8 cellular contexts compared by ENCODE assay signal in genomic region chr2:113502213-113503093, GRCh38. TPM values are rescaled to one million over a fixed set of nuclear protein-coding genes. Genes with fewer than 3 reads are reported as not detected.
DNase-seq lines count a peak whose midpoint lies in the region; ATAC-seq, FAIRE-seq and TF ChIP-seq lines count a peak whose summit lies in the region.
"Not testable (repeated sequence)": the region's sequence is repeated elsewhere in the genome, so short reads cannot be mapped to it uniquely, and the experiment has no call there.

No MANE protein-coding gene starts in this region.

- not testable (repeated sequence) for H3K4me1 ChIP-seq in H9 (ENCODE audit: insufficient read depth, low read length); endodermal cell (ENCODE audit: control insufficient read depth, insufficient read depth, low read length); kidney (ENCODE audit: control insufficient read depth in 1 of 2, insufficient read depth in 1 of 2, low read depth in 1 of 2, low read length in 2 of 2); pancreas
- H3K4me1 ChIP-seq in upper lobe of right lung = peaks cover 17% of the 10 kb centered on the region

- intact Hi-C loops in kidney (cut with DNase I); pancreas (cut with DNase I); upper lobe of right lung (cut with DNase I): not testable (repeated sequence)

- DNase-seq in GM10266 (ENCODE audit: extremely low spot score) (peak; percentile 5), endodermal cell (peak; percentile 47), kidney (peak; percentile 42), pancreas (peak in 2 of 6 donors; percentile 43 to 51)
- DNase-seq in H9, upper lobe of right lung: not testable (repeated sequence)
- DNase-seq in activated T-cell treated with anti-CD3 and anti-CD28 coated beads, Interleukin-2, amount 50 U/mL, for 24 hours = peak; percentile 57

- H3K36me3 ChIP-seq in endodermal cell (ENCODE audit: control insufficient read depth, insufficient read depth, low read length); kidney (ENCODE audit: control insufficient read depth in 1 of 2, insufficient read depth in 2 of 2, low read length in 2 of 2); pancreas; upper lobe of right lung: not testable (repeated sequence)

- ATAC-seq in pancreas (peak; percentile 30 to 47 (median 36)), upper lobe of right lung (peak; percentile 53)

- H3K79me2 ChIP-seq in H9 (ENCODE audit: insufficient read depth, low read length) = not testable (repeated sequence)

- not testable (repeated sequence) for H4K20me1 ChIP-seq in H9 (ENCODE audit: control insufficient read depth, insufficient read depth, insufficient read length)

- not testable (repeated sequence) for H3K9me3 Mint-ChIP-seq in H9; IgD-negative memory B cell; activated T-cell treated with anti-CD3 and anti-CD28 coated beads, Interleukin-2, amount 50 U/mL, for 24 hours; endodermal cell

- H3K79me1 ChIP-seq in H9 (ENCODE audit: insufficient read depth, low read depth, low read length, poor library complexity, severe bottlenecking) = not testable (repeated sequence)

- peak overlapping the region; percentile 25 for H3K4me2 ChIP-seq in H9 (ENCODE audit: insufficient read depth, insufficient read length, low read length)

- not testable (repeated sequence) for H3K9me3 ChIP-seq in H9 (ENCODE audit: control insufficient read depth, low read depth, low read length); endodermal cell (ENCODE audit: control insufficient read depth, low read length); kidney (ENCODE audit: control insufficient read depth in 1 of 2, low read length in 2 of 2); pancreas; upper lobe of right lung

- not testable (repeated sequence) for H3K27ac Mint-ChIP-seq in H9, endodermal cell
- H3K27ac Mint-ChIP-seq in IgD-negative memory B cell = peak overlapping the region in 2 of 3 donors; percentile 78 to 88
- H3K27ac Mint-ChIP-seq in activated T-cell treated with anti-CD3 and anti-CD28 coated beads, Interleukin-2, amount 50 U/mL, for 24 hours = peak overlapping the region; percentile 63

- H2BK15ac ChIP-seq in H9 (ENCODE audit: low read depth, low read length) = not testable (repeated sequence)

- H2BK20ac ChIP-seq in H9 (ENCODE audit: low read depth, low read length, poor library complexity, severe bottlenecking) = not testable (repeated sequence)

- H3K27ac ChIP-seq in H9 (ENCODE audit: insufficient read length, low read depth, low read length); endodermal cell (ENCODE audit: low read depth, low read length); kidney (ENCODE audit: low read depth in 2 of 2, low read length in 2 of 2); pancreas; upper lobe of right lung: not testable (repeated sequence)

- H3K23me2 ChIP-seq in H9 (ENCODE audit: insufficient read length, low read depth, low read length, poor library complexity, severe bottlenecking) = not testable (repeated sequence)

- H2BK120ac ChIP-seq in H9 (ENCODE audit: low read depth, low read length, poor library complexity, severe bottlenecking) = not testable (repeated sequence)

- H3K4me1 Mint-ChIP-seq in H9, endodermal cell: not testable (repeated sequence)
- H3K4me1 Mint-ChIP-seq in IgD-negative memory B cell = peaks cover 0 to 11% (median 5%) of the 10 kb centered on the region in 3 donors
- H3K4me1 Mint-ChIP-seq in activated T-cell treated with anti-CD3 and anti-CD28 coated beads, Interleukin-2, amount 50 U/mL, for 24 hours (ENCODE audit: low read depth) = peaks cover 23% of the 10 kb centered on the region

- not testable (repeated sequence) for H3K4ac ChIP-seq in H9 (ENCODE audit: low read depth, low read length)

- not testable (repeated sequence) for H3K18ac ChIP-seq in H9 (ENCODE audit: insufficient read length, low read depth, low read length)

- H2AFZ ChIP-seq in H9 (ENCODE audit: low read length) = not testable (repeated sequence)

- not testable (repeated sequence) for H3T11ph ChIP-seq in H9 (ENCODE audit: low read length)

- H4K5ac ChIP-seq in H9 (ENCODE audit: insufficient read length, low read depth, low read length) = not testable (repeated sequence)

- not testable (repeated sequence) for H3K4me3 ChIP-seq in endodermal cell (ENCODE audit: low read length)
- peak overlapping the region in 1 of 2 donors; percentile 42 for H3K4me3 ChIP-seq in kidney (ENCODE audit: low read length in 2 of 2)
- H3K4me3 ChIP-seq in pancreas = peak overlapping the region in 2 of 4 donors; percentile 36 to 46
- H3K4me3 ChIP-seq in upper lobe of right lung = peak overlapping the region; percentile 53

- H3K14ac ChIP-seq in H9 (ENCODE audit: insufficient read depth, low read length) = not testable (repeated sequence)

- peak overlapping the region; percentile 48 to 70; a peak in 4 of 5 replicates for H3K4me3 Mint-ChIP-seq in H9
- H3K4me3 Mint-ChIP-seq in IgD-negative memory B cell = peak overlapping the region in 3 of 4 donors; percentile 69 to 87 (median 80)
- H3K4me3 Mint-ChIP-seq in activated T-cell treated with anti-CD3 and anti-CD28 coated beads, Interleukin-2, amount 50 U/mL, for 24 hours = peak overlapping the region; percentile 75
- H3K4me3 Mint-ChIP-seq in endodermal cell = peak overlapping the region; percentile 50

- H3K27me3 ChIP-seq in H9 (ENCODE audit: insufficient read depth, low read length) (peaks cover 19% of the 10 kb centered on the region; the same call in 1 of the 2 replicates), endodermal cell (ENCODE audit: control insufficient read depth, insufficient read depth, low read length, poor library complexity, severe bottlenecking) (peaks cover 71% of the 10 kb centered on the region), upper lobe of right lung (peaks cover 45% of the 10 kb centered on the region)
- not testable (repeated sequence) for H3K27me3 ChIP-seq in pancreas

- H3K23ac ChIP-seq in H9 (ENCODE audit: insufficient read length, low read depth, low read length) = not testable (repeated sequence)

- not testable (repeated sequence) for H4K8ac ChIP-seq in H9 (replicated peaks; ENCODE audit: insufficient read length, low read depth, low read length)

- H3K9ac ChIP-seq in H9 (ENCODE audit: extremely low read depth, insufficient read length, low read length); endodermal cell (ENCODE audit: extremely low read depth, low read length, poor library complexity, severe bottlenecking); kidney (ENCODE audit: low read length in 2 of 2): not testable (repeated sequence)

- H3K27me3 Mint-ChIP-seq in H9 (ENCODE audit: low read depth) (peaks cover 83% of the 10 kb centered on the region), IgD-negative memory B cell (peaks cover 22% of the 10 kb centered on the region), endodermal cell (ENCODE audit: insufficient read depth) (peaks cover 69% of the 10 kb centered on the region)
- peaks cover 48% of the 10 kb centered on the region for H3K27me3 Mint-ChIP-seq in activated T-cell treated with anti-CD3 and anti-CD28 coated beads, Interleukin-2, amount 50 U/mL, for 24 hours

- not testable (repeated sequence) for H4K91ac ChIP-seq in H9 (ENCODE audit: insufficient read length, low read depth, low read length)

- not testable (repeated sequence) for FAIRE-seq in kidney (lab: Jason Lieb, UNC); pancreas (lab: Jason Lieb, UNC)

- not testable (repeated sequence) for TF ChIP-seq CTCF in GM10266 (IDR thresholded peaks at IDR 0.05; ENCODE audit: control insufficient read depth, insufficient read depth, low read depth, missing control alignments); H9 (conservative IDR thresholded peaks at IDR 0.05); endodermal cell (conservative IDR thresholded peaks at IDR 0.05); kidney (IDR thresholded peaks at IDR 0.05; ENCODE audit: borderline replicate concordance, extremely low read depth, insufficient read depth); pancreas (IDR thresholded peaks at IDR 0.05); upper lobe of right lung (IDR thresholded peaks at IDR 0.05)

- H3K56ac ChIP-seq in H9 (ENCODE audit: insufficient read length, low read depth, low read length) = not testable (repeated sequence)

- not testable (repeated sequence) for H3K36me3 Mint-ChIP-seq in H9 (ENCODE audit: insufficient read depth in 1 of 3, low read depth in 3 of 3); IgD-negative memory B cell; activated T-cell treated with anti-CD3 and anti-CD28 coated beads, Interleukin-2, amount 50 U/mL, for 24 hours (ENCODE audit: low read depth); endodermal cell (ENCODE audit: low read depth)

- not testable (repeated sequence) for H2AK5ac ChIP-seq in H9 (ENCODE audit: insufficient read length, low read length)

- WGBS in H9 (ENCODE audit: extremely low coverage, insufficient read length, low lambda C conversion rate) = no CpG with 5 or more reads among the region's 73 CpGs
- 0 to 2% methylated on average over 3 to 56 of the region's 73 CpGs for WGBS in endodermal cell (ENCODE audit: insufficient coverage in 1 of 2, insufficient read length in 1 of 2), 2 experiments
- WGBS in pancreas, 2 donors = 5% methylated on average over 68 to 73 of the region's 73 CpGs

- not testable (repeated sequence) for H2BK12ac ChIP-seq in H9 (ENCODE audit: insufficient read length, low read depth, low read length)

- H2BK5ac ChIP-seq in H9 (ENCODE audit: insufficient read length, low read length) = not testable (repeated sequence)

RNA-seq across cellular contexts. Expression of gene FOXD4L1, which starts 4.0 kb away (rescaled TPM):
- total RNA-seq in H9 (2021) (0.09 TPM in 1 of 2 replicates, not detected in the other), endodermal cell (under 1 TPM; 0.15 to 0.22 TPM), kidney (0.19 TPM), pancreas (under 1 TPM in 3 of 6 donors, not detected in 3; 0.08 to 0.19 (median 0.15) TPM), upper lobe of right lung (0.78 TPM)
- polyA plus RNA-seq in IgD-negative memory B cell (not detected), kidney (ENCODE audit: insufficient read depth, low read depth, low replicate concordance) (not detected), pancreas (under 1 TPM; 0.19 to 0.57 TPM)
- polyA plus RNA-seq in endodermal cell (2013, experiment 1 of 2) = 0.11 TPM
- not detected for polyA plus RNA-seq in endodermal cell (2013, experiment 2 of 2)
